ENCODE assay signal across 13 cellular contexts in genomic region chr7:26658080-26658697, GRCh38.
DNase-seq lines count a peak whose midpoint lies in the region.
"Had no signal": no experiment of that assay in that cellular context is flagged by ENCODE, and none has a peak within 500 bp of the region (broad histone marks: within the 10 kb centered on the region; RNA-seq: fewer than 3 reads in every experiment).

No MANE protein-coding gene starts in this region.

- no peak overlapping the region for H3K4me3 Mint-ChIP-seq in CD8-positive, alpha-beta memory T cell
- H3K4me3 Mint-ChIP-seq: stimulated activated naive CD8-positive, alpha-beta T cell treated with anti-CD3 and anti-CD28 coated beads, Interleukin-15, amount 100 ng/mL, for 72 hours had no signal

- no peak overlapping the region for H3K4ac ChIP-seq in neuronal stem cell (ENCODE audit: low read length)

- H2AFZ ChIP-seq in neuronal stem cell (ENCODE audit: low read length) = peak overlapping the region; percentile 58

- H4K8ac ChIP-seq in neuronal stem cell (ENCODE audit: low read depth, low read length) = no peak overlapping the region

- no peak overlapping the region for H3K23ac ChIP-seq in neuronal stem cell (ENCODE audit: low read depth, low read length, poor library complexity)

- no peak overlapping the region for H3K27ac ChIP-seq in neuronal stem cell (replicated peaks; ENCODE audit: low read length)
- no peak overlapping the region for H3K27ac ChIP-seq in CD8-positive, alpha-beta memory T cell (ENCODE audit: low read depth, low read length)
- H3K27ac ChIP-seq: C4-2B, sigmoid colon had no signal

- H3K4me1 Mint-ChIP-seq in CD8-positive, alpha-beta memory T cell = no peaks in the 10 kb centered on the region
- H3K4me1 Mint-ChIP-seq: stimulated activated naive CD8-positive, alpha-beta T cell treated with anti-CD3 and anti-CD28 coated beads, Interleukin-15, amount 100 ng/mL, for 72 hours had no signal

- peak overlapping the region in 1 of 2 donors; percentile 13 for H3K4me3 ChIP-seq in neuronal stem cell (ENCODE audit: low read length in 2 of 2)
- no peak overlapping the region for H3K4me3 ChIP-seq in CD8-positive, alpha-beta memory T cell (ENCODE audit: low read length)
- H3K4me3 ChIP-seq: sigmoid colon had no signal

- H3K36me3 Mint-ChIP-seq in CD8-positive, alpha-beta memory T cell = no peaks in the 10 kb centered on the region

- H3K79me1 ChIP-seq in neuronal stem cell (ENCODE audit: low read depth, low read length) = no peaks in the 10 kb centered on the region

- DNase-seq in NCI-H1092 (lab: John Stamatoyannopoulos, UW) (peak; percentile 92), NCI-H2227 (lab: John Stamatoyannopoulos, UW; ENCODE audit: unreplicated experiment) (peak; percentile 93), cerebellar nuclear complex (lab: John Stamatoyannopoulos, UW) (peak; percentile 35 to 82), neuronal stem cell (ENCODE audit: low spot score) (peak; percentile 51)
- DNase-seq in stimulated activated CD4-positive, alpha-beta T cell treated with anti-CD3 and anti-CD28 coated beads, Interleukin-4, amount 100 ng/mL, for 24 hours = no peak
- no peak for DNase-seq in activated T-cell treated with anti-CD3 and anti-CD28 coated beads, Interleukin-2, amount 50 U/mL, for 1 hour
- DNase-seq in CD8-positive, alpha-beta memory T cell = no peak
- DNase-seq: activated CD4-positive, CD25-positive, alpha-beta regulatory T cell treated with anti-CD3 and anti-CD28 coated beads, Interleukin-2, amount 50 U/mL, for 72 hours; activated T-cell treated with anti-CD3 and anti-CD28 coated beads for 4 hours; KG1; sigmoid colon; stimulated activated naive CD8-positive, alpha-beta T cell treated with anti-CD3 and anti-CD28 coated beads, Interleukin-15, amount 100 ng/mL, for 72 hours had no signal

- CTCF ChIA-PET in CD8-positive, alpha-beta memory T cell (lab: Charles Lee) = interaction anchor here (0.6 kb wide), 1 partner anchor 293 kb away, joined by 3 read pairs; no protein-coding TSS in a partner anchor

- H3K27me3 Mint-ChIP-seq in CD8-positive, alpha-beta memory T cell = peaks cover 10 to 14% of the 10 kb centered on the region in 2 donors

- no peak overlapping the region for H2AK5ac ChIP-seq in neuronal stem cell (ENCODE audit: low read depth, low read length)

- no peak overlapping the region for H2BK12ac ChIP-seq in neuronal stem cell (ENCODE audit: low read length)

- no peak overlapping the region for H2BK15ac ChIP-seq in neuronal stem cell (ENCODE audit: low read length)

- no peaks in the 10 kb centered on the region for H3K9me3 Mint-ChIP-seq in CD8-positive, alpha-beta memory T cell
- H3K9me3 Mint-ChIP-seq: stimulated activated naive CD8-positive, alpha-beta T cell treated with anti-CD3 and anti-CD28 coated beads, Interleukin-15, amount 100 ng/mL, for 72 hours had no signal

- no CpG with 5 or more reads among the region's 8 CpGs for WGBS in neuronal stem cell (ENCODE audit: extremely low coverage in 2 of 2, insufficient read length in 2 of 2, insufficient replicate concordance in 1 of 2), 2 donors

- H4K91ac ChIP-seq in neuronal stem cell (ENCODE audit: low read depth, low read length, poor library complexity) = no peak overlapping the region

- H3K36me3 ChIP-seq in neuronal stem cell (replicated peaks in 1 of 2; ENCODE audit: control insufficient read depth in 2 of 2, insufficient read depth in 2 of 2, low read length in 2 of 2) = no peaks in the 10 kb centered on the region
- H3K36me3 ChIP-seq in CD8-positive, alpha-beta memory T cell (ENCODE audit: insufficient read depth, low read length) = no peaks in the 10 kb centered on the region
- H3K36me3 ChIP-seq: sigmoid colon had no signal

- H3K9me3 ChIP-seq in neuronal stem cell (replicated peaks in 1 of 2; ENCODE audit: control insufficient read depth in 2 of 2, insufficient read depth in 1 of 2, low read depth in 1 of 2, low read length in 2 of 2) = no peaks in the 10 kb centered on the region
- H3K9me3 ChIP-seq in CD8-positive, alpha-beta memory T cell (ENCODE audit: low read length) = no peaks in the 10 kb centered on the region
- H3K9me3 ChIP-seq: sigmoid colon had no signal

- no peak overlapping the region for H2BK5ac ChIP-seq in neuronal stem cell (ENCODE audit: low read length)

- peaks cover 16 to 22% of the 10 kb centered on the region in 2 donors for H3K4me1 ChIP-seq in neuronal stem cell (ENCODE audit: control insufficient read depth in 2 of 2, insufficient read depth in 1 of 2, low read depth in 1 of 2, low read length in 2 of 2)
- no peaks in the 10 kb centered on the region for H3K4me1 ChIP-seq in CD8-positive, alpha-beta memory T cell (ENCODE audit: insufficient read depth, low read length)
- H3K4me1 ChIP-seq: sigmoid colon had no signal

- no peaks in the 10 kb centered on the region for H3K27me3 ChIP-seq in neuronal stem cell (ENCODE audit: control insufficient read depth in 3 of 3, insufficient read depth in 3 of 3, low read depth in 1 of 3, low read length in 3 of 3)
- no peaks in the 10 kb centered on the region for H3K27me3 ChIP-seq in CD8-positive, alpha-beta memory T cell (ENCODE audit: insufficient read depth, low read length, poor library complexity, severe bottlenecking)
- H3K27me3 ChIP-seq: sigmoid colon had no signal

- H3K18ac ChIP-seq in neuronal stem cell (ENCODE audit: low read length) = no peak overlapping the region

- no peak overlapping the region for H2BK120ac ChIP-seq in neuronal stem cell (ENCODE audit: low read depth, low read length)

- H3K14ac ChIP-seq in neuronal stem cell (ENCODE audit: low read length) = no peak overlapping the region

- H3K4me2 ChIP-seq in neuronal stem cell (ENCODE audit: insufficient read depth, low read length, poor library complexity, severe bottlenecking) = peak overlapping the region; percentile 2

- no peak overlapping the region for H3K27ac Mint-ChIP-seq in CD8-positive, alpha-beta memory T cell
- H3K27ac Mint-ChIP-seq: stimulated activated naive CD8-positive, alpha-beta T cell treated with anti-CD3 and anti-CD28 coated beads, Interleukin-15, amount 100 ng/mL, for 72 hours had no signal

- no peak overlapping the region for H3K9ac ChIP-seq in neuronal stem cell (ENCODE audit: low read depth, low read length, poor library complexity)

- POLR2A ChIA-PET in CD8-positive, alpha-beta memory T cell (lab: Charles Lee) = no interaction called here

Comparison
In these comparisons a context has a peak if more than half of its experiments do, and no peak if none do; other contexts are left out.
1. DNase-seq: peak in NCI-H1092 (single experiment), NCI-H2227 (single experiment), cerebellar nuclear complex (2 of 2) and neuronal stem cell (single experiment); none in stimulated activated CD4-positive, alpha-beta T cell treated with anti-CD3 and anti-CD28 coated beads, Interleukin-4, amount 100 ng/mL, for 24 hours (single experiment), activated T-cell treated with anti-CD3 and anti-CD28 coated beads, Interleukin-2, amount 50 U/mL, for 1 hour (single experiment) and CD8-positive, alpha-beta memory T cell (0 of 5).